Comparison of ENCODE assay signal across 6 cellular contexts in genomic region chr10:100301123-100301522, GRCh38. TPM values are rescaled to one million over a fixed set of nuclear protein-coding genes. Genes with fewer than 3 reads are reported as not detected.
"Had no signal": no experiment of that assay in that cellular context is flagged by ENCODE, and none has a peak within 500 bp of the region (broad histone marks: within the 10 kb centered on the region; RNA-seq: fewer than 3 reads in every experiment).

No MANE protein-coding gene starts in this region.

RNA-seq across cellular contexts. Expression of gene PKD2L1, which starts 28.9 kb away (rescaled TPM):
- total RNA-seq: activated CD8-positive, alpha-beta T cell treated with anti-CD3 and anti-CD28 coated beads for 36 hours; activated naive CD8-positive, alpha-beta T cell treated with anti-CD3 and anti-CD28 coated beads for 36 hours; activated T-helper 2 cell treated with anti-CD3 and anti-CD28 coated beads, Interferon-gamma antibody, Interleukin-2, Interleukin-4, amounts not matched to agents 10 μg/mL and 5 μg/mL and 100 μg/mL, durations not matched to agents 14 hours and 24 hours and 36 hours; cardiac muscle cell; PC-3; SJSA1 had no signal
- polyA plus RNA-seq: cardiac muscle cell had no signal
